20 cellular contexts compared by ENCODE assay signal in the genomic region with DNA sequence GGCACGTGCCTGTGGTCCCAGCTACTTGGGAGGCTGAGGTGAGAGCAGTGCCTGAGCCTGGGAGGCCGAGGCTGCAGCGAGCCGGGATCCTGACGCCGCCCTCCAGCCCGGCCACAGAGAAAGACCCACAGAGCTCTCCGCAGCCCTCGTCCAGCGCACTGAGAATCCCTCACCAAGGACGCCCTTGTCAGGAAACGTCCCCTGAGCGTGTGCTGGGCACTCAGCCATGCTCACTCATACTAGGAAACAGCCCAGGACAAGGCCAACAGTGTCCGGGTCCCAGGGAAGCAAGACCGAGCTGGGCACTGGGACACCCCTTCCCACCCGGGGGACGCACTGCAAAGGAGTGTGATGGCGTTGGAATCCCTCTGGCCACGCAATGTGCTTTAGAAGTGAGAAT. TPM values are rescaled to one million over a fixed set of nuclear protein-coding genes. Genes with fewer than 3 reads are reported as not detected.
DNase-seq lines count a peak whose midpoint lies in the region; ATAC-seq and TF ChIP-seq lines count a peak whose summit lies in the region.
"Had no signal": no experiment of that assay in that cellular context is flagged by ENCODE, and none has a peak within 500 bp of the region (broad histone marks: within the 10 kb centered on the region; RNA-seq: fewer than 3 reads in every experiment).

No MANE protein-coding gene starts in this region.

- TF ChIP-seq CTCF in adrenal gland (IDR thresholded peaks at IDR 0.05), result no peak
- no peak for TF ChIP-seq CTCF in spleen (IDR thresholded peaks at IDR 0.05 in 8 of 11, conservative IDR thresholded peaks at IDR 0.05 in 3 of 11)

- H3K27ac ChIP-seq in adrenal gland (peak overlapping the region in 3 of 5 donors; percentile 47 to 76 (median 56)), spleen (peak overlapping the region in 5 of 8 donors; percentile 10 to 73 (median 55))

- H3K9me3 ChIP-seq in NT2/D1 (ENCODE audit: insufficient read depth, low read length) (no peaks in the 10 kb centered on the region), adrenal gland (replicated peaks in 1 of 3) (no peaks in the 10 kb centered on the region), spleen (peaks cover 0 to 11% (median 2%) of the 10 kb centered on the region in 8 donors)

- DNase-seq in NT2/D1 (ENCODE audit: low read depth, low spot score), result no peak
- peak; percentile 68 to 87 (median 83) for DNase-seq in adrenal gland
- peak; percentile 71 for DNase-seq in left ventricle myocardium superior
- peak; percentile 84 for DNase-seq in spleen
- no peak for DNase-seq in inferior parietal cortex (ENCODE audit: extremely low spot score)
- DNase-seq in NCI-H1694 treated with DMSO at 0.1 percent for 48 hours (lab: John Stamatoyannopoulos, UW), result no peak
- DNase-seq in sciatic nerve (ENCODE audit: low spot score), result no peak
- DNase-seq: ACHN, AML-193, COR-L47, DMS153, EL, Kasumi-1, MM.1S, NCI-H1105, NCI-H187 treated with DMSO at 0.1 percent for 48 hours, NCI-H446 had no signal

- peaks cover 83% of the 10 kb centered on the region for H3K36me3 ChIP-seq in NT2/D1 (ENCODE audit: insufficient read depth, insufficient read length, low read length)
- peaks cover 0 to 52% of the 10 kb centered on the region in 2 donors for H3K36me3 ChIP-seq in adrenal gland (replicated peaks in 1 of 2)
- H3K36me3 ChIP-seq in spleen, result peaks cover 0 to 95% (median 44%) of the 10 kb centered on the region in 6 donors

- 32 to 46% (median 38%) methylated on average over 8 to 19 of the region's 19 CpGs for WGBS in adrenal gland, 4 donors
- 71 to 85% (median 78%) methylated on average over 18 to 19 of the region's 19 CpGs for WGBS in spleen, 5 donors

- ATAC-seq in left ventricle myocardium superior, result peak; percentile 91
- ATAC-seq in sciatic nerve, result no peak

- H3K9ac ChIP-seq in NT2/D1 (ENCODE audit: insufficient read length, low read depth), result peak overlapping the region; percentile 13

- H3K4me1 ChIP-seq in NT2/D1 (ENCODE audit: insufficient read depth, insufficient read length), result no peaks in the 10 kb centered on the region
- peaks cover 4 to 14% of the 10 kb centered on the region in 2 donors for H3K4me1 ChIP-seq in adrenal gland (replicated peaks in 1 of 2)
- peaks cover 0 to 19% (median 9%) of the 10 kb centered on the region in 6 donors for H3K4me1 ChIP-seq in spleen

- peak in 1 of 2 donors; percentile 27 for TF ChIP-seq POLR2A in adrenal gland (IDR thresholded peaks at IDR 0.05)
- TF ChIP-seq POLR2A in spleen (IDR thresholded peaks at IDR 0.05), result no peak

- intact Hi-C loops in adrenal gland (cut with DNase I), result no loop called here
- intact Hi-C loops in left ventricle myocardium superior (cut with micrococcal nuclease), result no loop called here
- intact Hi-C loops in spleen (cut with DNase I; ENCODE audit: low total_unique reads), result no loop called here
- intact Hi-C loops in sciatic nerve (cut with DNase I), result no loop called here

- H3K27me3 ChIP-seq in NT2/D1 (ENCODE audit: insufficient read depth, insufficient read length), result no peaks in the 10 kb centered on the region
- H3K27me3 ChIP-seq in adrenal gland, result no peaks in the 10 kb centered on the region
- no peaks in the 10 kb centered on the region for H3K27me3 ChIP-seq in spleen (replicated peaks in 1 of 7)

- H3K4me3 ChIP-seq in NT2/D1 (ENCODE audit: insufficient read length, low read depth), result no peak overlapping the region
- no peak overlapping the region for H3K4me3 ChIP-seq in adrenal gland
- no peak overlapping the region for H3K4me3 ChIP-seq in spleen

RNA-seq across cellular contexts. Expression of a gene that starts 14.5 kb away (rescaled TPM):
- total RNA-seq in adrenal gland, result 10 to 100 TPM; 32.8 to 57.3 (median 53.7) TPM
- 100 to 1,000 TPM in 1 of 3 donors, 10 to 100 TPM in 2; 20.6 to 131 (median 67.0) TPM for polyA plus RNA-seq in adrenal gland
- 15.9 TPM for total RNA-seq in left ventricle myocardium superior
- 10 to 100 TPM; 28.3 to 44.9 (median 31.7) TPM for total RNA-seq in spleen
- 10 to 100 TPM; 21.8 to 31.4 (median 25.1) TPM for polyA plus RNA-seq in spleen
- 52.8 TPM for total RNA-seq in sciatic nerve

RNA-seq across cellular contexts. Expression of a gene that starts 15.1 kb away (rescaled TPM):
- total RNA-seq in adrenal gland (10 to 100 TPM; 11.1 to 85.3 (median 34.7) TPM), left ventricle myocardium superior (9.0 TPM), spleen (10 to 100 TPM; 20.1 to 37.6 (median 32.4) TPM), sciatic nerve (28.4 TPM)
- polyA plus RNA-seq in adrenal gland (10 to 100 TPM; 14.8 to 33.8 (median 26.0) TPM), spleen (10 to 100 TPM; 18.7 to 30.8 (median 24.7) TPM)

RNA-seq across cellular contexts. Expression of a gene that starts 25.6 kb away (rescaled TPM):
- total RNA-seq in adrenal gland, result 10 to 100 TPM; 13.8 to 57.7 (median 36.0) TPM
- 10 to 100 TPM in 2 of 3 donors, 1 to 10 TPM in 1; 9.7 to 51.9 (median 25.6) TPM for polyA plus RNA-seq in adrenal gland
- total RNA-seq in left ventricle myocardium superior, result 3.3 TPM
- total RNA-seq in spleen, result 10 to 100 TPM in 1 of 7 donors, 1 to 10 TPM in 6; 4.2 to 14.7 (median 7.0) TPM
- polyA plus RNA-seq in spleen, result 10 to 100 TPM in 1 of 3 donors, 1 to 10 TPM in 2; 7.3 to 11.6 (median 8.5) TPM
- total RNA-seq in sciatic nerve, result 24.9 TPM
- polyA plus RNA-seq: CD14-positive monocyte had no signal

RNA-seq across cellular contexts. Expression of a gene that starts 43.4 kb away (rescaled TPM):
- total RNA-seq in adrenal gland, result 1 to 10 TPM in 1 of 8 donors, under 1 TPM in 5, not detected in 2; 0.28 to 1.1 (median 0.40) TPM
- 1 to 10 TPM in 2 of 3 donors, not detected in 1; 1.2 to 1.3 TPM for polyA plus RNA-seq in adrenal gland
- total RNA-seq in left ventricle myocardium superior, result not detected
- total RNA-seq in spleen, result under 1 TPM in 4 of 7 donors, not detected in 3; 0.44 to 0.86 (median 0.60) TPM
- polyA plus RNA-seq in spleen, result under 1 TPM; 0.12 to 0.43 (median 0.26) TPM
- total RNA-seq in sciatic nerve, result 4.1 TPM
- polyA plus RNA-seq: CD14-positive monocyte, IgD-negative memory B cell had no signal

RNA-seq across cellular contexts. Expression of a gene that starts 53.5 kb away (rescaled TPM):
- total RNA-seq in adrenal gland, result not detected
- polyA plus RNA-seq in adrenal gland, result under 1 TPM in 1 of 3 donors, not detected in 2; 0.61 TPM
- not detected for total RNA-seq in left ventricle myocardium superior
- 1 to 10 TPM in 4 of 7 donors, not detected in 3; 1.2 to 3.8 (median 2.8) TPM for total RNA-seq in spleen
- 1 to 10 TPM; 1.1 to 1.7 (median 1.5) TPM for polyA plus RNA-seq in spleen
- not detected for total RNA-seq in sciatic nerve
- total RNA-seq: HT1080 had no signal
- polyA plus RNA-seq: CD14-positive monocyte, IgD-negative memory B cell had no signal

Comparison
In these comparisons a context has a peak if more than half of its experiments do, and no peak if none do; other contexts are left out.
1. DNase-seq: peak in adrenal gland (7 of 7), left ventricle myocardium superior (single experiment) and spleen (single experiment); none in NT2/D1 (single experiment), inferior parietal cortex (single experiment), NCI-H1694 treated with DMSO at 0.1 percent for 48 hours (single experiment) and sciatic nerve (single experiment).